Comparison of ENCODE assay signal across 18 cellular contexts in genomic region chr17:83117594-83117993, GRCh38. TPM values are rescaled to one million over a fixed set of nuclear protein-coding genes. Genes with fewer than 3 reads are reported as not detected.
DNase-seq lines count a peak whose midpoint lies in the region; ATAC-seq and TF ChIP-seq lines count a peak whose summit lies in the region.
"Had no signal": no experiment of that assay in that cellular context is flagged by ENCODE, and none has a peak within 500 bp of the region (broad histone marks: within the 10 kb centered on the region; RNA-seq: fewer than 3 reads in every experiment).

No MANE protein-coding gene starts in this region.

- H3K36me3 Mint-ChIP-seq in chondrocyte (ENCODE audit: low read depth), result peaks cover 2% of the 10 kb centered on the region
- H3K36me3 Mint-ChIP-seq: CD4-positive, alpha-beta memory T cell had no signal

- no peak overlapping the region for H3K27ac Mint-ChIP-seq in chondrocyte (ENCODE audit: unreplicated experiment)
- H3K27ac Mint-ChIP-seq: CD4-positive, alpha-beta memory T cell had no signal

- TF ChIP-seq CTCF in chondrocyte (IDR thresholded peaks at IDR 0.05), result no peak

- H3K9me3 Mint-ChIP-seq in chondrocyte (ENCODE audit: low read depth), result no peaks in the 10 kb centered on the region
- H3K9me3 Mint-ChIP-seq: CD4-positive, alpha-beta memory T cell had no signal

- no peak for ATAC-seq in Right ventricle myocardium inferior
- no peak for ATAC-seq in left ventricle myocardium superior
- no peak for ATAC-seq in GM21447 (IDR thresholded peaks at IDR 0.05; ENCODE audit: unreplicated experiment)
- ATAC-seq: SK-N-SH treated with all-trans-retinoic acid at 6 μM for 48 hours had no signal

- no peak overlapping the region for H3K4me3 Mint-ChIP-seq in chondrocyte (ENCODE audit: unreplicated experiment)

- intact Hi-C loops in Right ventricle myocardium inferior (cut with DNase I), result no loop called here
- intact Hi-C loops in left ventricle myocardium superior (cut with micrococcal nuclease), result no loop called here

- peaks cover 23% of the 10 kb centered on the region for H3K27me3 Mint-ChIP-seq in chondrocyte (ENCODE audit: low read depth)

- peaks cover 22% of the 10 kb centered on the region for H3K4me1 Mint-ChIP-seq in chondrocyte (ENCODE audit: low read depth)

- DNase-seq in Right ventricle myocardium inferior (ENCODE audit: missing footprints), result peak; percentile 15
- DNase-seq in left ventricle myocardium superior, result no peak
- peak; percentile 34 for DNase-seq in MV-4-11 (lab: John Stamatoyannopoulos, UW)
- peak; percentile 17 for DNase-seq in chondrocyte (ENCODE audit: low spot score)
- no peak for DNase-seq in stimulated activated naive CD4-positive, alpha-beta T cell treated with Interleukin-2 at 50 U/mL for 16 hours (lab: John Stamatoyannopoulos, UW)
- DNase-seq in epidermal melanocyte (ENCODE audit: insufficient read length, low spot score), result no peak
- DNase-seq: 8988T; C1 segment of cervical spinal cord; CD4-positive, alpha-beta memory T cell; COR-L47; DMS53; HCEC 1CT; NCI-H1694; NCI-H2029 treated with DMSO at 0.1 percent for 48 hours; NCI-H526 treated with DMSO at 0.1 percent for 48 hours; SJCRH30 had no signal

RNA-seq across cellular contexts. Expression of gene METRNL, which starts 38.2 kb away (rescaled TPM):
- total RNA-seq in Right ventricle myocardium inferior, result 70.1 TPM
- 68.4 TPM for total RNA-seq in left ventricle myocardium superior
- 63.8 to 79.4 TPM (median 64.7 TPM) in 3 replicates for total RNA-seq in chondrocyte

Comparison
In these comparisons a context has a peak if more than half of its experiments do, and no peak if none do; other contexts are left out.
1. DNase-seq: peak in Right ventricle myocardium inferior (single experiment), MV-4-11 (single experiment) and chondrocyte (single experiment); none in left ventricle myocardium superior (single experiment), stimulated activated naive CD4-positive, alpha-beta T cell treated with Interleukin-2 at 50 U/mL for 16 hours (single experiment) and epidermal melanocyte (single experiment).